In the genomic region with DNA sequence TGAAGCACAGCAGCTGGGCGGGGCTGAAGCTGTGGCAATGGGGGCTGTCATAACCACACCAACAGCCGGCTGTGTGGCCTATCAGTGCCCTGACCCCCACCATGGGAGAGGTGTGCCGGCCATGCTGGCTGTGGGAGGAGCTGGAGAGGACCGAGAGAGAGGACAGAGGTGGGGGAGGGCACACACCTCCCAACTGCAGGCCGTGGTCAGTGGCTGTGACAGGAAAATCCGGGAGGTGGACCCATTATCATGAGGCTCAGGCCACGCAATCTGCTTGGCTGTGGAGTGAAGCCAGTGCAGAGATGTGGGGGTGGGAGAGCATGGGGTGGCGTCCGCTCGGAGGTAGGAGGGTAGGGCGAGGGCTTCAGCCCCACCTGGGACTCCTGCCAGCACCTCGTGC, we compare ENCODE assay signal across 22 cellular contexts.
DNase-seq lines count a peak whose midpoint lies in the region; ATAC-seq and TF ChIP-seq lines count a peak whose summit lies in the region.
"Had no signal": no experiment of that assay in that cellular context is flagged by ENCODE, and none has a peak within 500 bp of the region (broad histone marks: within the 10 kb centered on the region; RNA-seq: fewer than 3 reads in every experiment).

No MANE protein-coding gene starts in this region.

- H2BK5ac ChIP-seq in neuronal stem cell (ENCODE audit: low read length): peak overlapping the region; percentile 87

- H3K27me3 Mint-ChIP-seq in glutamatergic neuron (ENCODE audit: unreplicated experiment): peaks cover 3% of the 10 kb centered on the region

- H3K4ac ChIP-seq in neuronal stem cell (ENCODE audit: low read length): peak overlapping the region; percentile 53

- H3K27me3 ChIP-seq in BLaER1 treated with 17β-estradiol and CSF1 and Interleukin-3, amounts not matched to agents 10 nM and 100 nM: peaks cover 0 to 19% (median 0%) of the 10 kb centered on the region in 11 experiments; a peak in 3 of 22 replicates
- H3K27me3 ChIP-seq in neuronal stem cell (ENCODE audit: control insufficient read depth in 3 of 3, insufficient read depth in 3 of 3, low read depth in 1 of 3, low read length in 3 of 3): peaks cover 0 to 12% (median 0%) of the 10 kb centered on the region in 3 experiments
- H3K27me3 ChIP-seq: BE2C had no signal

- DNase-seq in RWPE1 (ENCODE audit: low spot score) (no peak), glutamatergic neuron (no peak), neuronal stem cell (ENCODE audit: low spot score) (no peak), HCEC 1CT (no peak), HuH-7 (ENCODE audit: low spot score) (no peak)
- DNase-seq: ACHN; BE2C; CD8-positive, alpha-beta T cell; COR-L47; DMS 273 treated with DMSO at 0.1 percent for 48 hours; DMS53; DND-41; EL; HFFc6; IMR-90 had no signal

- peak overlapping the region; percentile 31 for H3K14ac ChIP-seq in neuronal stem cell (ENCODE audit: low read length)

- H3K4me1 ChIP-seq in BLaER1 treated with 17β-estradiol and CSF1 and Interleukin-3, amounts not matched to agents 10 nM and 100 nM: peaks cover 32 to 77% (median 72%) of the 10 kb centered on the region in 10 experiments
- peaks cover 5 to 9% of the 10 kb centered on the region in 2 donors for H3K4me1 ChIP-seq in neuronal stem cell (ENCODE audit: control insufficient read depth in 2 of 2, insufficient read depth in 1 of 2, low read depth in 1 of 2, low read length in 2 of 2)
- H3K4me1 ChIP-seq: BE2C had no signal

- peak overlapping the region; percentile 86 for H3K23ac ChIP-seq in neuronal stem cell (ENCODE audit: low read depth, low read length, poor library complexity)

- no peak overlapping the region for H3K4me3 Mint-ChIP-seq in glutamatergic neuron (ENCODE audit: unreplicated experiment)
- H3K4me3 Mint-ChIP-seq: CD8-positive, alpha-beta T cell; GM23338; HFFc6 had no signal

- peak overlapping the region; percentile 22 for H3K27ac Mint-ChIP-seq in glutamatergic neuron (ENCODE audit: unreplicated experiment)
- H3K27ac Mint-ChIP-seq: CD14-positive monocyte; CD8-positive, alpha-beta T cell; GM23338; HFFc6 had no signal

- H3K9me3 Mint-ChIP-seq in glutamatergic neuron (ENCODE audit: unreplicated experiment): no peaks in the 10 kb centered on the region
- H3K9me3 Mint-ChIP-seq: CD8-positive, alpha-beta T cell; GM23338 had no signal

- WGBS in neuronal stem cell (ENCODE audit: extremely low coverage in 2 of 2, insufficient read length in 2 of 2, insufficient replicate concordance in 1 of 2), 2 donors: no CpG with 5 or more reads among the region's 12 CpGs

- peak overlapping the region; percentile 50 for H2BK120ac ChIP-seq in neuronal stem cell (ENCODE audit: low read depth, low read length)

- ATAC-seq in GM21515 (IDR thresholded peaks at IDR 0.05; ENCODE audit: unreplicated experiment): no peak
- ATAC-seq: CD8-positive, alpha-beta T cell; GM23338; HCT116; K562 had no signal

- CTCF ChIA-PET in RWPE1 (lab: Yijun Ruan, JAX): interaction anchor here (0.6 to 1.4 kb wide), 2 partner anchors 13 to 229 kb away, joined by 3 read pairs; no protein-coding TSS in a partner anchor

- TF ChIP-seq CTCF in RWPE1 (conservative IDR thresholded peaks at IDR 0.05; ENCODE audit: low read depth) (no peak), glutamatergic neuron (IDR thresholded peaks at IDR 0.05; ENCODE audit: partially characterized antibody, unreplicated experiment) (no peak)

- H4K8ac ChIP-seq in neuronal stem cell (ENCODE audit: low read depth, low read length): no peak overlapping the region

- peak overlapping the region; percentile 99 for H2BK15ac ChIP-seq in neuronal stem cell (ENCODE audit: low read length)

- peak overlapping the region in 5 of 11 experiments; percentile 13 to 61 (median 48); a peak in 6 of 22 replicates for H3K27ac ChIP-seq in BLaER1 treated with 17β-estradiol and CSF1 and Interleukin-3, amounts not matched to agents 10 nM and 100 nM
- peak overlapping the region; percentile 18; the same call in 1 of the 2 replicates for H3K27ac ChIP-seq in RWPE1
- no peak overlapping the region for H3K27ac ChIP-seq in neuronal stem cell (replicated peaks; ENCODE audit: low read length)
- H3K27ac ChIP-seq: HL-60 had no signal

- H4K20me1 ChIP-seq in BLaER1 treated with 17β-estradiol and CSF1 and Interleukin-3, amounts not matched to agents 10 nM and 100 nM: no peaks in the 10 kb centered on the region

- H3K9ac ChIP-seq in BLaER1 treated with 17β-estradiol and CSF1 and Interleukin-3, amounts not matched to agents 10 nM and 100 nM: peak overlapping the region in 4 of 11 experiments; percentile 34 to 54 (median 52); a peak in 7 of 22 replicates
- H3K9ac ChIP-seq in neuronal stem cell (ENCODE audit: low read depth, low read length, poor library complexity): no peak overlapping the region

- peaks cover 1% of the 10 kb centered on the region for H3K79me1 ChIP-seq in neuronal stem cell (ENCODE audit: low read depth, low read length)

- peak overlapping the region; percentile 9 for H4K91ac ChIP-seq in neuronal stem cell (ENCODE audit: low read depth, low read length, poor library complexity)

- peak overlapping the region; percentile 94 for H3K18ac ChIP-seq in neuronal stem cell (ENCODE audit: low read length)

- peaks cover 5 to 11% (median 8%) of the 10 kb centered on the region in 11 experiments; a peak in 18 of 22 replicates for H3K9me3 ChIP-seq in BLaER1 treated with 17β-estradiol and CSF1 and Interleukin-3, amounts not matched to agents 10 nM and 100 nM (replicated peaks in 1 of 11)
- peaks cover 0 to 6% of the 10 kb centered on the region in 2 donors for H3K9me3 ChIP-seq in neuronal stem cell (replicated peaks in 1 of 2; ENCODE audit: control insufficient read depth in 2 of 2, insufficient read depth in 1 of 2, low read depth in 1 of 2, low read length in 2 of 2)
- H3K9me3 ChIP-seq: BE2C had no signal

- H3K36me3 ChIP-seq in BLaER1 treated with 17β-estradiol and CSF1 and Interleukin-3, amounts not matched to agents 10 nM and 100 nM: no peaks in the 10 kb centered on the region
- H3K36me3 ChIP-seq in neuronal stem cell (replicated peaks in 1 of 2; ENCODE audit: control insufficient read depth in 2 of 2, insufficient read depth in 2 of 2, low read length in 2 of 2): no peaks in the 10 kb centered on the region
- H3K36me3 ChIP-seq: BE2C had no signal

- H3K4me1 Mint-ChIP-seq in glutamatergic neuron (ENCODE audit: low read depth, unreplicated experiment): peaks cover 1% of the 10 kb centered on the region
- H3K4me1 Mint-ChIP-seq: GM23338 had no signal

- H3K4me2 ChIP-seq in BLaER1 treated with 17β-estradiol and CSF1 and Interleukin-3, amounts not matched to agents 10 nM and 100 nM: peak overlapping the region in 10 of 11 experiments; percentile 12 to 98 (median 93); a peak in 19 of 22 replicates
- H3K4me2 ChIP-seq in neuronal stem cell (ENCODE audit: insufficient read depth, low read length, poor library complexity, severe bottlenecking): no peak overlapping the region
- H3K4me2 ChIP-seq: GM23338 had no signal

- H2AFZ ChIP-seq in neuronal stem cell (ENCODE audit: low read length): no peak overlapping the region
- H2AFZ ChIP-seq: GM23338 had no signal

- no peak overlapping the region for H3K4me3 ChIP-seq in BLaER1 treated with 17β-estradiol and CSF1 and Interleukin-3, amounts not matched to agents 10 nM and 100 nM
- no peak overlapping the region for H3K4me3 ChIP-seq in neuronal stem cell (ENCODE audit: low read length in 2 of 2)
- H3K4me3 ChIP-seq: GM23338, K562 had no signal

- no peaks in the 10 kb centered on the region for H3K36me3 Mint-ChIP-seq in glutamatergic neuron (ENCODE audit: unreplicated experiment)
- H3K36me3 Mint-ChIP-seq: CD8-positive, alpha-beta T cell had no signal

- H2AK5ac ChIP-seq in neuronal stem cell (ENCODE audit: low read depth, low read length): peak overlapping the region; percentile 15

- POLR2A ChIA-PET in RWPE1 (lab: Yijun Ruan, JAX; ENCODE audit: low non-redundant PET): no interaction called here

- peak overlapping the region; percentile 41 for H2BK12ac ChIP-seq in neuronal stem cell (ENCODE audit: low read length)
